8 cellular contexts compared by ENCODE assay signal in genomic region chr18:74493689-74494088, GRCh38. TPM values are rescaled to one million over a fixed set of nuclear protein-coding genes. Genes with fewer than 3 reads are reported as not detected.
DNase-seq lines count a peak whose midpoint lies in the region; ATAC-seq and TF ChIP-seq lines count a peak whose summit lies in the region.

No MANE protein-coding gene starts in this region.

- H3K27me3 ChIP-seq in Karpas-422 (ENCODE audit: low read length) = peaks cover 3% of the 10 kb centered on the region; the same call in 1 of the 2 replicates

- TF ChIP-seq POLR2A in GM18505 (IDR thresholded peaks at IDR 0.05; ENCODE audit: borderline replicate concordance, extremely low read depth, insufficient read depth, insufficient read length) = no peak

- no peak overlapping the region for H3K4me2 ChIP-seq in Karpas-422 (ENCODE audit: low read depth, low read length, poor library complexity, severe bottlenecking)

- H3K4me1 ChIP-seq in Karpas-422 (ENCODE audit: low read length) = peaks cover 23% of the 10 kb centered on the region

- no peaks in the 10 kb centered on the region for H3K9me2 ChIP-seq in Karpas-422 (replicated peaks; ENCODE audit: insufficient read depth, low read length)

- no peaks in the 10 kb centered on the region for H4K20me1 ChIP-seq in Karpas-422 (ENCODE audit: insufficient read depth, low read depth, low read length)

- peaks cover 24% of the 10 kb centered on the region for H3K79me2 ChIP-seq in Karpas-422 (ENCODE audit: low read length)

- peaks cover 22% of the 10 kb centered on the region for H3K4me1 Mint-ChIP-seq in stimulated activated effector memory CD8-positive, alpha-beta T cell treated with anti-CD3 and anti-CD28 coated beads, Interleukin-12 subunit alpha, Interleukin-12 subunit beta, amount 100 ng/mL, for 72 hours

- no peak overlapping the region for H3K27ac ChIP-seq in Karpas-422 (ENCODE audit: low read length)
- no peak overlapping the region for H3K27ac ChIP-seq in coronary artery

- no peak overlapping the region for H3K4me3 Mint-ChIP-seq in stimulated activated effector memory CD8-positive, alpha-beta T cell treated with anti-CD3 and anti-CD28 coated beads, Interleukin-12 subunit alpha, Interleukin-12 subunit beta, amount 100 ng/mL, for 72 hours

- no peaks in the 10 kb centered on the region for H3K9me3 ChIP-seq in Karpas-422 (ENCODE audit: low read length)

- H3K36me3 Mint-ChIP-seq in stimulated activated effector memory CD8-positive, alpha-beta T cell treated with anti-CD3 and anti-CD28 coated beads, Interleukin-12 subunit alpha, Interleukin-12 subunit beta, amount 100 ng/mL, for 72 hours = peaks cover 10% of the 10 kb centered on the region

- H3K4me3 ChIP-seq in AG09309 (ENCODE audit: control insufficient read depth, low read depth, low read length) = no peak overlapping the region
- no peak overlapping the region for H3K4me3 ChIP-seq in Karpas-422 (ENCODE audit: low read length)
- no peak overlapping the region for H3K4me3 ChIP-seq in coronary artery

- DNase-seq in AG09309 (ENCODE audit: low read depth) = no peak
- DNase-seq in Karpas-422 = peak; percentile 90
- peak; percentile 53 to 79 for DNase-seq in SHP77 (lab: John Stamatoyannopoulos, UW)
- DNase-seq in anterior cingulate cortex (lab: John Stamatoyannopoulos, UW) = peak in 35 of 58 donors; percentile 6 to 73 (median 32)
- peak; percentile 75 for DNase-seq in kidney tubule cell (ENCODE audit: low spot score)
- DNase-seq in stimulated activated effector memory CD8-positive, alpha-beta T cell treated with anti-CD3 and anti-CD28 coated beads, Interleukin-12 subunit alpha, Interleukin-12 subunit beta, amount 100 ng/mL, for 72 hours (ENCODE audit: low spot score in 2 of 2) = peak in 1 of 2 donors; percentile 55
- no peak for DNase-seq in coronary artery (ENCODE audit: low spot score)

- ATAC-seq in GM18505 (IDR thresholded peaks at IDR 0.05; ENCODE audit: unreplicated experiment) = peak; percentile 19
- ATAC-seq in stimulated activated effector memory CD8-positive, alpha-beta T cell treated with anti-CD3 and anti-CD28 coated beads, Interleukin-12 subunit alpha, Interleukin-12 subunit beta, amount 100 ng/mL, for 72 hours = peak; percentile 20

- H3K36me3 ChIP-seq in Karpas-422 (ENCODE audit: insufficient read depth, low read length) = no peaks in the 10 kb centered on the region

- no peak overlapping the region for H2AFZ ChIP-seq in Karpas-422 (ENCODE audit: low read length)

- H3K27ac Mint-ChIP-seq in stimulated activated effector memory CD8-positive, alpha-beta T cell treated with anti-CD3 and anti-CD28 coated beads, Interleukin-12 subunit alpha, Interleukin-12 subunit beta, amount 100 ng/mL, for 72 hours = no peak overlapping the region

- H3K9me3 Mint-ChIP-seq in stimulated activated effector memory CD8-positive, alpha-beta T cell treated with anti-CD3 and anti-CD28 coated beads, Interleukin-12 subunit alpha, Interleukin-12 subunit beta, amount 100 ng/mL, for 72 hours = no peaks in the 10 kb centered on the region

- TF ChIP-seq CTCF in AG09309 (IDR thresholded peaks at IDR 0.05; ENCODE audit: control insufficient read depth, insufficient read depth, low read depth, low read length, missing control alignments) (peak; percentile 60), coronary artery (IDR thresholded peaks at IDR 0.05) (no peak)

- H3K9ac ChIP-seq in Karpas-422 (ENCODE audit: low read length) = no peak overlapping the region

RNA-seq across cellular contexts. Expression of gene CNDP2, which starts 2.5 kb away (rescaled TPM):
- 137 and 167 TPM in 2 replicates for total RNA-seq in Karpas-422 (2014; rRNA removed; shearing (Covaris generic); ENCODE audit: low replicate concordance)

RNA-seq across cellular contexts. Expression of gene DIPK1C, which starts 36.6 kb away (rescaled TPM):
- total RNA-seq in Karpas-422 (2014; rRNA removed; shearing (Covaris generic); ENCODE audit: low replicate concordance) = not detected in 2 replicates

RNA-seq across cellular contexts. Expression of gene CNDP1, which starts 40.6 kb away (rescaled TPM):
- 0.11 TPM in 1 of 2 replicates, not detected in the other for total RNA-seq in Karpas-422 (2014; rRNA removed; shearing (Covaris generic); ENCODE audit: low replicate concordance)

Comparison
In these comparisons a context has a peak if more than half of its experiments do, and no peak if none do; other contexts are left out.
1. DNase-seq: peak in Karpas-422 (single experiment), SHP77 (2 of 2), anterior cingulate cortex (35 of 58) and kidney tubule cell (single experiment); none in AG09309 (single experiment) and coronary artery (single experiment).